23 cellular contexts compared by ENCODE assay signal in the genomic region with DNA sequence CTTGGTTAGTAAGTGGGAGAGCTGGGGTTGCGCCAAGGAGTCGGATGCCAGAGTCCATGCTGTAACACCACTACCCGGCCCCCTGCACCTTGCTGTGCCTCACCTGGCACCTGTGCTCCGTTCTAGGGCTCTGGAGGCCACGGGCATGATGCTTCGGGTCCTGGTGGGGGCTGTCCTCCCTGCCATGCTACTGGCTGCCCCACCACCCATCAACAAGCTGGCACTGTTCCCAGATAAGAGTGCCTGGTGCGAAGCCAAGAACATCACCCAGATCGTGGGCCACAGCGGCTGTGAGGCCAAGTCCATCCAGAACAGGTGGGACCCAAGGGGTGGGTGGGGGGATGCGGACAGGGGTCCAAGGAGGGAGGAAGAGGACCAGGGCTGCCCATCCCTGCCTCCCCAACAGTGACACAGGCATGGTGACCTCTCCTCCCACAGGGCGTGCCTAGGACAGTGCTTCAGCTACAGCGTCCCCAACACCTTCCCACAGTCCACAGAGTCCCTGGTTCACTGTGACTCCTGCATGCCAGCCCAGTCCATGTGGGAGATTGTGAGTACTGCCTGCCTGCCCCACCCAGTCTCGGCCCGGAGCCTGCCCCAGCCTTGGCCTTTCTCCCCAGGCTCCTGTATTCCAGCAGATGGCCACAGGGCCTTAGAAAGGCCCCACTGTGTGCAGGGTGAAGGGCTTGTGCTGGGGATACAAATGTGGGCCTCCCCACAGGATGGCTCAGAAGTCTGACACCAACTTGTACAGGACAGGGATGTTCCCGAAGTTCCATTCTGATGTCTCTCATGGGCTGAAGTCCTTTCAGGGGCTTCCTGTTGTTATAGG. TPM values are rescaled to one million over a fixed set of nuclear protein-coding genes. Genes with fewer than 3 reads are reported as not detected.
DNase-seq lines count a peak whose midpoint lies in the region; ATAC-seq and TF ChIP-seq lines count a peak whose summit lies in the region.
"Had no signal": no experiment of that assay in that cellular context is flagged by ENCODE, and none has a peak within 500 bp of the region (broad histone marks: within the 10 kb centered on the region; RNA-seq: fewer than 3 reads in every experiment).

No MANE protein-coding gene starts in this region.

- H3K27me3 Mint-ChIP-seq in GM23338 (ENCODE audit: insufficient read depth, low read depth, poor library complexity): peaks cover 16% of the 10 kb centered on the region
- peaks cover 2% of the 10 kb centered on the region for H3K27me3 Mint-ChIP-seq in WTC11 (ENCODE audit: low read depth)

- no peak overlapping the region for H3K4me2 ChIP-seq in GM23338
- no peak overlapping the region for H3K4me2 ChIP-seq in osteoblast (ENCODE audit: insufficient read depth, low read length)

- H3K27ac ChIP-seq in GM23338 (ENCODE audit: low read depth) (peak overlapping the region; percentile 95; the same call in 1 of the 2 replicates), osteoblast (ENCODE audit: low read depth, low read length) (no peak overlapping the region)
- H3K27ac ChIP-seq: foreskin keratinocyte, neural progenitor cell, SJSA1, suprapubic skin, uterus had no signal

- no peaks in the 10 kb centered on the region; the same call in 2 of the 3 replicates for H3K9me3 Mint-ChIP-seq in GM23338
- H3K9me3 Mint-ChIP-seq in WTC11: no peaks in the 10 kb centered on the region
- H3K9me3 Mint-ChIP-seq: activated CD4-positive, alpha-beta T cell treated with anti-CD3 and anti-CD28 coated beads, Interleukin-2, amount 10 ng/mL, durations not matched to agents 24 days and 14 days; activated naive CD8-positive, alpha-beta T cell treated with anti-CD3 and anti-CD28 coated beads, Interleukin-2, amount 10 ng/mL, durations not matched to agents 7 days and 5 days; neural progenitor cell; stimulated activated effector memory CD8-positive, alpha-beta T cell treated with anti-CD3 and anti-CD28 coated beads, Interleukin-12 subunit alpha, Interleukin-12 subunit beta, amount 100 ng/mL, for 72 hours; T-helper 1 cell treated with Interleukin-12 subunit alpha and Interleukin-12 subunit beta and Interleukin-4 antibody, amounts not matched to agents 30 μg/mL and 1 μg/mL, for 36 hours had no signal

- H3K4me3 Mint-ChIP-seq in GM23338 (no peak overlapping the region; the same call in 2 of the 3 replicates), WTC11 (no peak overlapping the region)
- H3K4me3 Mint-ChIP-seq: activated CD4-positive, alpha-beta T cell treated with anti-CD3 and anti-CD28 coated beads, Interleukin-2, amount 10 ng/mL, durations not matched to agents 24 days and 14 days; activated naive CD8-positive, alpha-beta T cell treated with anti-CD3 and anti-CD28 coated beads, Interleukin-2, amount 10 ng/mL, durations not matched to agents 7 days and 5 days; neural progenitor cell; stimulated activated effector memory CD8-positive, alpha-beta T cell treated with anti-CD3 and anti-CD28 coated beads, Interleukin-12 subunit alpha, Interleukin-12 subunit beta, amount 100 ng/mL, for 72 hours; T-helper 1 cell treated with Interleukin-12 subunit alpha and Interleukin-12 subunit beta and Interleukin-4 antibody, amounts not matched to agents 30 μg/mL and 1 μg/mL, for 36 hours had no signal

- H3K9me3 ChIP-seq in osteoblast (ENCODE audit: low read depth, low read length): no peaks in the 10 kb centered on the region
- H3K9me3 ChIP-seq: SJSA1, suprapubic skin, uterus had no signal

- TF ChIP-seq CTCF in GM23338 (conservative IDR thresholded peaks at IDR 0.05; ENCODE audit: low read depth in 2 of 2): no peak
- TF ChIP-seq CTCF in WTC11 (IDR thresholded peaks at IDR 0.05): no peak
- TF ChIP-seq CTCF in osteoblast (IDR thresholded peaks at IDR 0.05; ENCODE audit: extremely low read depth, low read depth, low read length): no peak
- no peak for TF ChIP-seq CTCF in GM10266 (IDR thresholded peaks at IDR 0.05; ENCODE audit: control insufficient read depth, insufficient read depth, low read depth, missing control alignments)

- H3K27me3 ChIP-seq in GM23338 (ENCODE audit: insufficient read depth): no peaks in the 10 kb centered on the region
- no peaks in the 10 kb centered on the region for H3K27me3 ChIP-seq in osteoblast (ENCODE audit: insufficient read depth, low read length)
- H3K27me3 ChIP-seq: foreskin keratinocyte, SJSA1, suprapubic skin, uterus had no signal

- no peaks in the 10 kb centered on the region for H3K79me2 ChIP-seq in GM23338 (replicated peaks; ENCODE audit: insufficient read depth)
- H3K79me2 ChIP-seq in osteoblast (ENCODE audit: insufficient read depth, low read length): peaks cover 48% of the 10 kb centered on the region

- POLR2A ChIA-PET in WTC11 (lab: Charles Lee): no interaction called here

- no peaks in the 10 kb centered on the region for H3K9me2 ChIP-seq in GM23338 (ENCODE audit: insufficient read depth)

- CTCF ChIA-PET in WTC11 (lab: Charles Lee): interaction anchor here (1.5 to 2.0 kb wide), 2 partner anchors 50 to 280 kb away, joined by 10 to 23 read pairs; no protein-coding TSS in a partner anchor

- TF ChIP-seq POLR2A in erythroblast (IDR thresholded peaks at IDR 0.05; ENCODE audit: low read length): no peak

- H3K36me3 ChIP-seq in GM23338 (ENCODE audit: insufficient read depth): no peaks in the 10 kb centered on the region
- peaks cover 4% of the 10 kb centered on the region for H3K36me3 ChIP-seq in osteoblast (ENCODE audit: insufficient read depth, low read length)
- H3K36me3 ChIP-seq: neural progenitor cell, SJSA1, uterus had no signal

- H3K36me3 Mint-ChIP-seq in GM23338 (ENCODE audit: low read depth): no peaks in the 10 kb centered on the region; the same call in 2 of the 3 replicates
- no peaks in the 10 kb centered on the region for H3K36me3 Mint-ChIP-seq in WTC11
- H3K36me3 Mint-ChIP-seq: neural progenitor cell had no signal

- H3K4me1 Mint-ChIP-seq in GM23338: peaks cover 28% of the 10 kb centered on the region
- peaks cover 23% of the 10 kb centered on the region for H3K4me1 Mint-ChIP-seq in WTC11

- H3K27ac Mint-ChIP-seq in GM23338: no peak overlapping the region
- H3K27ac Mint-ChIP-seq in WTC11: peak overlapping the region; percentile 100; the same call in 1 of the 2 replicates
- H3K27ac Mint-ChIP-seq: activated naive CD8-positive, alpha-beta T cell treated with anti-CD3 and anti-CD28 coated beads, Interleukin-2, amount 10 ng/mL, durations not matched to agents 7 days and 5 days; neural progenitor cell; stimulated activated effector memory CD8-positive, alpha-beta T cell treated with anti-CD3 and anti-CD28 coated beads, Interleukin-12 subunit alpha, Interleukin-12 subunit beta, amount 100 ng/mL, for 72 hours; T-helper 1 cell treated with Interleukin-12 subunit alpha and Interleukin-12 subunit beta and Interleukin-4 antibody, amounts not matched to agents 30 μg/mL and 1 μg/mL, for 36 hours had no signal

- H3K4me3 ChIP-seq in GM23338: no peak overlapping the region
- no peak overlapping the region for H3K4me3 ChIP-seq in osteoblast (ENCODE audit: insufficient read depth, low read length)
- H3K4me3 ChIP-seq: neural progenitor cell, SJSA1, suprapubic skin, uterus had no signal

- no peak for DNase-seq in GM23338 (ENCODE audit: low spot score)
- DNase-seq in NCI-H2029 (lab: John Stamatoyannopoulos, UW): peak; percentile 26
- no peak for DNase-seq in WTC11 (ENCODE audit: low spot score)
- DNase-seq in osteoblast (ENCODE audit: insufficient read length, low spot score, missing footprints): peak; percentile 58
- no peak for DNase-seq in SW480 (ENCODE audit: low spot score)
- no peak for DNase-seq in erythroblast (lab: John Stamatoyannopoulos, UW)
- no peak for DNase-seq in GM10266 (ENCODE audit: extremely low spot score)
- DNase-seq: activated CD4-positive, alpha-beta T cell treated with anti-CD3 and anti-CD28 coated beads, Interleukin-2, amount 10 ng/mL, durations not matched to agents 24 days and 14 days; activated naive CD8-positive, alpha-beta T cell treated with anti-CD3 and anti-CD28 coated beads, Interleukin-2, amount 10 ng/mL, durations not matched to agents 7 days and 5 days; foreskin keratinocyte; MV-4-11; NCI-H2107; NCI-H748 treated with DMSO at 0.1 percent for 48 hours; OCI-M1; stimulated activated CD4-positive, alpha-beta T cell treated with anti-CD3 and anti-CD28 coated beads, Interleukin-2, amount 100 ng/mL, for 24 hours; uterus had no signal

- H2AFZ ChIP-seq in GM23338 (no peak overlapping the region), osteoblast (ENCODE audit: low read length) (no peak overlapping the region)
- H2AFZ ChIP-seq: neural progenitor cell had no signal

- no peak for ATAC-seq in GM23338
- no peak for ATAC-seq in WTC11
- ATAC-seq: foreskin keratinocyte; stimulated activated effector memory CD8-positive, alpha-beta T cell treated with anti-CD3 and anti-CD28 coated beads, Interleukin-12 subunit alpha, Interleukin-12 subunit beta, amount 100 ng/mL, for 72 hours had no signal

- 0 out of 2 replicates have a peak, but pooled peaks cover 6% of the 10 kb centered on the region for H3K4me1 ChIP-seq in GM23338 (ENCODE audit: insufficient read depth)
- H3K4me1 ChIP-seq in osteoblast (ENCODE audit: insufficient read depth, low read length): peaks cover 37% of the 10 kb centered on the region
- H3K4me1 ChIP-seq: foreskin keratinocyte, neural progenitor cell had no signal

- H3F3A ChIP-seq in GM23338 (replicated peaks; ENCODE audit: low read depth): peaks cover 12% of the 10 kb centered on the region

- H4K20me1 ChIP-seq in GM23338 (replicated peaks; ENCODE audit: insufficient read depth) (no peaks in the 10 kb centered on the region), osteoblast (ENCODE audit: insufficient read depth, low read length) (peaks cover 28% of the 10 kb centered on the region)

TF ChIP-seq in GM23338, 12 proteins besides CTCF, POLR2A, EP300 and RAD21 (continues in another document):
- no peak for TF ChIP-seq POLR2AphosphoS5 (IDR thresholded peaks at IDR 0.05; ENCODE audit: low read depth)

TF ChIP-seq in WTC11, 78 proteins besides CTCF, POLR2A, EP300 and RAD21 (continues in another document):
- TF ChIP-seq JAZF1 (CRISPR knock-in tag; IDR thresholded peaks at IDR 0.05): no peak

RNA-seq across cellular contexts. Expression of gene HTR6, which starts 9.6 kb away (rescaled TPM):
- total RNA-seq in GM23338 (2014; rRNA removed; shearing (Covaris generic)): 0.66 and 0.82 TPM in 2 replicates
- polyA plus RNA-seq in GM23338 (2016; fragmentation: Nextera tagmentation; extraction: Ambion mirVana): 0.14 and 0.26 TPM in 2 replicates
- total RNA-seq in WTC11 (2021): 0.71 to 1.2 TPM (median 0.90 TPM) in 3 replicates
- under 0.01 TPM in 1 of 2 replicates, not detected in the other for total RNA-seq in osteoblast
- total RNA-seq: activated CD4-positive, alpha-beta T cell treated with anti-CD3 and anti-CD28 coated beads, Interleukin-2, amount 10 ng/mL, durations not matched to agents 24 days and 14 days; foreskin keratinocyte; HT1080; SJSA1; skeletal muscle tissue; uterus had no signal
- polyA plus RNA-seq: foreskin keratinocyte had no signal

RNA-seq across cellular contexts. Expression of gene NBL1, which starts 11.0 kb away (rescaled TPM):
- 8.0 and 10.6 TPM in 2 replicates for total RNA-seq in GM23338 (2014; rRNA removed; shearing (Covaris generic))
- polyA plus RNA-seq in GM23338 (2016; fragmentation: Nextera tagmentation; extraction: Ambion mirVana): 5.4 and 6.1 TPM in 2 replicates
- total RNA-seq in WTC11 (2021) (8.8 to 17.1 TPM (median 10.2 TPM) in 3 replicates), osteoblast (88.7 and 114 TPM in 2 replicates)

Comparison
In these comparisons a context has a peak if more than half of its experiments do, and no peak if none do; other contexts are left out.
1. DNase-seq: peak in NCI-H2029 (single experiment) and osteoblast (single experiment); none in GM23338 (single experiment), WTC11 (single experiment), SW480 (single experiment), erythroblast (0 of 2) and GM10266 (single experiment).